In the genomic region with DNA sequence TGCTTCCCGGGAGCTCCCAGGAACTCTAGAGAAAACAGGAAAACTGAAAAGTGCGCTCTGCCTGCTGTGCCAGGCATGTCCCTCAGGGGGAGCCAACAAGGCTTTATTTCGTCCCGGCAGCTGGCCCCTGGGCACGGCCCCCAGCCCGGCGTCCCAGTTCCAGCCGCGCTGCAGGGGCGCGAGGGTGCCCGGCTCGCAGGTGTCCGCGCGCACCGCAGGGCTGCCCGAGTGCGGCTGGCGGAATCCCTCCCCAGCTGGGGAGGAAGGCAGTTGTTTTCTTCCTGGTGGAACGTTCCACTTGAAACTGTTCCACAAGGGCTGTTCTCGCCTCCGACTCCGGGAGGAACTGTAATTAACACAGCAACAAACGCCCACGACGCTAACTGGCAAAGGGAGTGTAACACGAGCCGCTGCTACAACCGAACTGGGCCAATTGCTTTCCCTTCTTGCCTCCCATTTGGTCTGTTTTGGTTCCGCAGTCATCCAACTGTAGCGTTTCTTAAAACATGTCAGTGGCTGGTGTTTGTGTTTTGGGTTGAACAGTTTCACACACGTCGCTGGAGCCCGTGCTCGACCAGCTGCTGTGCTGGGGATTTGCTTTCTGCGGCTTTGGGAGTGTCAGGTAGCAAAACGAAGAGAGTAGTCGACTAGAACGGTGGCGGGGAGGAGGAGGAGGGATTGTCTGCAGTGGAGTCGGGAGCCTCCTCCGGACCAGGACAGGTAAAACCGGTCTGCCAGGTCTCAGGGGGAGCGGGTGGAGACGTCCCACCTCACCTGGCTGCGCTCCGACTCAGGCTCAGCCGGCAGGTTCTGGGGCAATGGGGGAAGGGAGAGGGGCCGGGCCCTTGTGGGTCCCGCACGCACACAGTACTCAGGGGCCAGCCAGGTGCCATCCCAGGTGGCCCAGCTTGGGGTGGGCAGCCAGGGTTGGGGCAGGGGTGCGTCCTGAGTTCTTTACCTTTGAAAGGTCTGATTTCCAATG, we compare ENCODE assay signal across 8 cellular contexts.
DNase-seq lines count a peak whose midpoint lies in the region; ATAC-seq, FAIRE-seq and TF ChIP-seq lines count a peak whose summit lies in the region.

No MANE protein-coding gene starts in this region.

- H3K36me3 ChIP-seq in kidney (ENCODE audit: control insufficient read depth in 1 of 2, insufficient read depth in 2 of 2, low read length in 2 of 2), result no peaks in the 10 kb centered on the region
- H3K36me3 ChIP-seq in smooth muscle cell (ENCODE audit: low read depth), result no peaks in the 10 kb centered on the region

- intact Hi-C loops in kidney (cut with DNase I), result no loop called here

- peaks cover 8 to 12% of the 10 kb centered on the region in 2 donors for H3K4me1 ChIP-seq in kidney (ENCODE audit: control insufficient read depth in 1 of 2, insufficient read depth in 1 of 2, low read depth in 1 of 2, low read length in 2 of 2)
- peaks cover 6% of the 10 kb centered on the region for H3K4me1 ChIP-seq in smooth muscle cell (ENCODE audit: low read depth)

- no peaks in the 10 kb centered on the region for H3F3A ChIP-seq in smooth muscle cell (ENCODE audit: low read depth)

- no peak for TF ChIP-seq POLR2A in GM12891 (IDR thresholded peaks at IDR 0.05; ENCODE audit: low read depth, low read length)

- peak overlapping the region; percentile 85 for H3K27ac ChIP-seq in kidney (ENCODE audit: low read depth in 2 of 2, low read length in 2 of 2)
- peak overlapping the region; percentile 20 for H3K27ac ChIP-seq in smooth muscle cell (ENCODE audit: low read depth)

- peak; percentile 77 for ATAC-seq in HG02798 (IDR thresholded peaks at IDR 0.05; ENCODE audit: poor library complexity, unreplicated experiment)

- TF ChIP-seq CTCF in choroid plexus epithelial cell (conservative IDR thresholded peaks at IDR 0.05; ENCODE audit: low read depth, low read length) (peak; percentile 68), kidney (IDR thresholded peaks at IDR 0.05; ENCODE audit: borderline replicate concordance, extremely low read depth, insufficient read depth) (peak; percentile 53), smooth muscle cell (IDR thresholded peaks at IDR 0.05; ENCODE audit: borderline replicate concordance, insufficient read depth, poor library complexity, severe bottlenecking) (peak; percentile 55)

- FAIRE-seq in GM12891 (lab: Jason Lieb, UNC) (peak; percentile 85), kidney (lab: Jason Lieb, UNC) (no peak)

- H3K27me3 ChIP-seq in smooth muscle cell (ENCODE audit: low read depth), result peaks cover 39% of the 10 kb centered on the region

- H2AFZ ChIP-seq in smooth muscle cell (ENCODE audit: low read depth), result peak overlapping the region; percentile 81

- WGBS in smooth muscle cell (ENCODE audit: low lambda C conversion rate), result under 1% methylated on average over 48 of the region's 53 CpGs

- peak overlapping the region; percentile 93 for H3K4me2 ChIP-seq in smooth muscle cell

- peak overlapping the region; percentile 64 for H3K4me3 ChIP-seq in choroid plexus epithelial cell (ENCODE audit: low read depth, low read length)
- peak overlapping the region; percentile 88 to 89 for H3K4me3 ChIP-seq in kidney (ENCODE audit: low read length in 2 of 2)
- peak overlapping the region; percentile 56 for H3K4me3 ChIP-seq in smooth muscle cell

- DNase-seq in AG08395 (ENCODE audit: low spot score) (peak; percentile 82), GM12891 (ENCODE audit: insufficient read length, low spot score) (peak; percentile 56), NCI-H1105 (lab: John Stamatoyannopoulos, UW) (peak; percentile 81), SW480 (ENCODE audit: low spot score) (peak; percentile 80), choroid plexus epithelial cell (ENCODE audit: low read depth) (peak; percentile 48), kidney (peak; percentile 96), smooth muscle cell (lab: John Stamatoyannopoulos, UW; ENCODE audit: unreplicated experiment) (peak; percentile 29)

- peak overlapping the region; percentile 45 to 80 for H3K9ac ChIP-seq in kidney (ENCODE audit: low read length in 2 of 2)
- no peak overlapping the region for H3K9ac ChIP-seq in smooth muscle cell (ENCODE audit: low read depth)

- no peaks in the 10 kb centered on the region for H4K20me1 ChIP-seq in smooth muscle cell (ENCODE audit: low read depth)

- H3K79me2 ChIP-seq in smooth muscle cell (ENCODE audit: low read depth), result no peaks in the 10 kb centered on the region

- H3K9me3 ChIP-seq in kidney (ENCODE audit: control insufficient read depth in 1 of 2, low read length in 2 of 2), result no peaks in the 10 kb centered on the region
- no peaks in the 10 kb centered on the region for H3K9me3 ChIP-seq in smooth muscle cell (replicated peaks; ENCODE audit: low read depth)

TF ChIP-seq in GM12891, 5 proteins besides CTCF, POLR2A, EP300 and RAD21:
- TF ChIP-seq POU2F2 (IDR thresholded peaks at IDR 0.05; ENCODE audit: low read depth, low read length) (no peak), SPI1 (IDR thresholded peaks at IDR 0.05; ENCODE audit: low read depth, low read length) (0 out of 2 replicates have a peak, but pooled peaks have one; percentile 24)

Comparison
In these comparisons a context has a peak if more than half of its experiments do, and no peak if none do; other contexts are left out.
1. Peak in every context shown above with its lines: DNase-seq, ATAC-seq, H3K4me3 ChIP-seq and H3K27ac ChIP-seq.
2. DNase-seq: peak in every context shown above with its lines; median percentile 96 in kidney; 82 in AG08395; 81 in NCI-H1105; 80 in SW480; 56 in GM12891; 48 in choroid plexus epithelial cell; 29 in smooth muscle cell.